Comparison of ENCODE assay signal across 9 cellular contexts in genomic region chr14:73223049-73223448, GRCh38. TPM values are rescaled to one million over a fixed set of nuclear protein-coding genes. Genes with fewer than 3 reads are reported as not detected.
A peak's percentile ranks its signal among the peaks of the same experiment; 100 is the strongest.
DNase-seq lines count a peak whose midpoint lies in the region; ATAC-seq and TF ChIP-seq lines count a peak whose summit lies in the region.
"Had no signal": no experiment of that assay in that cellular context is flagged by ENCODE, and none has a peak within 500 bp of the region (broad histone marks: within the 10 kb centered on the region; RNA-seq: fewer than 3 reads in every experiment).

No MANE protein-coding gene starts in this region.

- H3K4me1 ChIP-seq in esophagus muscularis mucosa = peaks cover 5 to 37% (median 26%) of the 10 kb centered on the region in 4 donors
- H3K4me1 ChIP-seq in vagina = peaks cover 18% of the 10 kb centered on the region

- H3K4me3 ChIP-seq in esophagus muscularis mucosa (no peak overlapping the region), vagina (no peak overlapping the region), WERI-Rb-1 (ENCODE audit: low read depth, low read length) (no peak overlapping the region)

- H3K27ac ChIP-seq in esophagus muscularis mucosa (replicated peaks in 1 of 4) (peak overlapping the region; percentile 34 to 72 (median 66)), vagina (peak overlapping the region; percentile 43), WERI-Rb-1 (no peak overlapping the region)

- H3K27me3 ChIP-seq in esophagus muscularis mucosa = no peaks in the 10 kb centered on the region
- no peaks in the 10 kb centered on the region for H3K27me3 ChIP-seq in vagina
- H3K27me3 ChIP-seq in WERI-Rb-1 (ENCODE audit: insufficient read depth, low read depth, severe bottlenecking) = no peaks in the 10 kb centered on the region

- H3K9me3 ChIP-seq in esophagus muscularis mucosa = no peaks in the 10 kb centered on the region
- H3K9me3 ChIP-seq in vagina = no peaks in the 10 kb centered on the region
- H3K9me3 ChIP-seq in WERI-Rb-1 (ENCODE audit: severe bottlenecking) = no peaks in the 10 kb centered on the region

- peak; percentile 60 for ATAC-seq in HG03460 (IDR thresholded peaks at IDR 0.05; ENCODE audit: unreplicated experiment)
- ATAC-seq: SK-N-SH treated with all-trans-retinoic acid at 6 μM for 48 hours had no signal

- H3K36me3 ChIP-seq in esophagus muscularis mucosa = peaks cover 20 to 46% (median 31%) of the 10 kb centered on the region in 4 donors
- H3K36me3 ChIP-seq in vagina = peaks cover 0 to 25% of the 10 kb centered on the region in 2 donors
- peaks cover 17% of the 10 kb centered on the region for H3K36me3 ChIP-seq in WERI-Rb-1

- TF ChIP-seq EP300 in esophagus muscularis mucosa (IDR thresholded peaks at IDR 0.05) = no peak

- peak; percentile 45 for DNase-seq in stimulated activated CD4-positive, alpha-beta T cell treated with anti-CD3 and anti-CD28 coated beads, Interleukin-1b, Interleukin-23, amount 100 ng/mL, for 48 hours
- DNase-seq in stimulated activated CD4-positive, alpha-beta T cell treated with anti-CD3 and anti-CD28 coated beads, Interleukin-4, amount 100 ng/mL, for 1 hour = no peak
- DNase-seq in esophagus muscularis mucosa (ENCODE audit: extremely low spot score) (no peak), vagina (ENCODE audit: extremely low spot score in 2 of 2) (no peak), OCI-M2 (lab: John Stamatoyannopoulos, UW; ENCODE audit: unreplicated experiment) (no peak), DMS53 treated with DMSO at 0.1 percent for 48 hours (lab: John Stamatoyannopoulos, UW; ENCODE audit: unreplicated experiment) (no peak), WERI-Rb-1 (no peak)

- TF ChIP-seq CTCF in esophagus muscularis mucosa (IDR thresholded peaks at IDR 0.05) (peak in 1 of 3 experiments; percentile 19), vagina (IDR thresholded peaks at IDR 0.05) (no peak), WERI-Rb-1 (IDR thresholded peaks at IDR 0.05; ENCODE audit: low read depth, low read length) (no peak)

- intact Hi-C loops in esophagus muscularis mucosa (cut with DNase I) = no loop called here
- intact Hi-C loops in vagina (cut with DNase I) = no loop called here

- TF ChIP-seq POLR2A in esophagus muscularis mucosa (IDR thresholded peaks at IDR 0.05; ENCODE audit: low read depth) = no peak
- no peak for TF ChIP-seq POLR2A in vagina (IDR thresholded peaks at IDR 0.05)

- WGBS in esophagus muscularis mucosa = 50% methylated on average over 5 of the region's 5 CpGs

RNA-seq across cellular contexts. Expression of gene PAPLN, which starts 14.3 kb away (rescaled TPM):
- total RNA-seq in esophagus muscularis mucosa = 10 to 100 TPM; 12.0 to 43.5 (median 24.1) TPM
- total RNA-seq in vagina = 16.2 TPM
